Comparison of ENCODE assay signal across 19 cellular contexts in the genomic region with DNA sequence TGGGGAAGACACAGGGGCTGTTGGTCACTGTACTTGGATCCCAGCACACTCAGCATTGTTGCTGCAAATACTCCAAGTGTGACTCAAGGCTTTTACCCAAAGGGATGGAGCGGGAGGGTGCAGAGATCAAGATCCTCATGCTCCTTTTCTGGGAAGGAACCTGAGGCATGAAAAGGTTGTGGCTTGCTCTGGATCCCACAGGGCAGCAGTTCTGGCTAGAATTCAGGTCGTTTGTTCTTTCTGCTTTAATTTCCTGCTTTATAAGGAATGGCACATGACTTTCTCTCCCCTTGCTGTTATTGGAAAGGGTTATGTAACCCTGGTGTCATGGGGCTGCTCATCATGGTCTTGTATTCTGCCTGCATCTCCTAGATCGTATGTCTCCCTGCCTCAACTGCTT.
DNase-seq lines count a peak whose midpoint lies in the region; ATAC-seq, FAIRE-seq and TF ChIP-seq lines count a peak whose summit lies in the region.
"Had no signal": no experiment of that assay in that cellular context is flagged by ENCODE, and none has a peak within 500 bp of the region (broad histone marks: within the 10 kb centered on the region; RNA-seq: fewer than 3 reads in every experiment).

No MANE protein-coding gene starts in this region.

- H3K9ac ChIP-seq in HepG2 (ENCODE audit: insufficient read depth, low read depth, low read length) = no peak overlapping the region
- H3K9ac ChIP-seq: BLaER1 treated with 17β-estradiol and CSF1 and Interleukin-3, amounts not matched to agents 10 nM and 100 nM had no signal

- DNase-seq in HepG2 (ENCODE audit: low spot score) = no peak
- no peak for DNase-seq in right lobe of liver
- DNase-seq in astrocyte of the cerebellum (ENCODE audit: low read depth) = peak; percentile 54
- DNase-seq in fibroblast of villous mesenchyme (ENCODE audit: low read depth) = peak; percentile 21
- DNase-seq in lower leg skin (ENCODE audit: low spot score in 2 of 2) = no peak
- DNase-seq in HuH-7.5 (ENCODE audit: low spot score) = no peak
- DNase-seq in medulla oblongata (ENCODE audit: extremely low spot score) = no peak
- DNase-seq: 8988T; CD8-positive, alpha-beta memory T cell; DND-41; H9; Kasumi-1; NCI-H187; NCI-H446; NCI-H69; NK-92 treated with Interleukin-12 subunit alpha and Interleukin-12 subunit beta, amount 100 ng/mL, for 24 hours had no signal

- BruUV-seq in HepG2 (replicated peaks; lab: Mats Ljungman, UMichigan) = no TSS peak

- intact Hi-C loops in HepG2 (cut with micrococcal nuclease; ENCODE audit: unreplicated experiment) = no loop called here
- intact Hi-C loops in right lobe of liver (cut with DNase I) = no loop called here
- intact Hi-C loops in lower leg skin (cut with DNase I; ENCODE audit: low total_unique reads) = no loop called here

- peaks cover 16% of the 10 kb centered on the region for H3K79me2 ChIP-seq in HepG2 (ENCODE audit: insufficient read depth, low read length)

- no peak overlapping the region for H3K4me2 ChIP-seq in HepG2 (ENCODE audit: low read depth, low read length)
- H3K4me2 ChIP-seq: BLaER1 treated with 17β-estradiol and CSF1 and Interleukin-3, amounts not matched to agents 10 nM and 100 nM had no signal

- H3K4me3 ChIP-seq in HepG2 (replicated peaks in 1 of 3; ENCODE audit: insufficient read depth in 1 of 3, low read depth in 2 of 3, low read length in 3 of 3) = no peak overlapping the region
- H3K4me3 ChIP-seq in right lobe of liver = no peak overlapping the region
- no peak overlapping the region for H3K4me3 ChIP-seq in astrocyte of the cerebellum (ENCODE audit: low read depth, low read length)
- no peak overlapping the region for H3K4me3 ChIP-seq in fibroblast of villous mesenchyme (ENCODE audit: low read depth, low read length)
- H3K4me3 ChIP-seq in lower leg skin (ENCODE audit: low read depth, poor library complexity, severe bottlenecking) = no peak overlapping the region
- H3K4me3 ChIP-seq: BLaER1 treated with 17β-estradiol and CSF1 and Interleukin-3, amounts not matched to agents 10 nM and 100 nM had no signal

- no peak overlapping the region for H3K27ac ChIP-seq in HepG2 (ENCODE audit: extremely low read length, insufficient read depth, low read length)
- H3K27ac ChIP-seq in right lobe of liver = no peak overlapping the region
- H3K27ac ChIP-seq: BLaER1 treated with 17β-estradiol and CSF1 and Interleukin-3, amounts not matched to agents 10 nM and 100 nM had no signal

- no peaks in the 10 kb centered on the region for H3K27me3 ChIP-seq in HepG2 (ENCODE audit: control insufficient read depth in 1 of 2, insufficient read depth in 2 of 2, low read length in 2 of 2)
- no peaks in the 10 kb centered on the region for H3K27me3 ChIP-seq in right lobe of liver
- H3K27me3 ChIP-seq: BLaER1 treated with 17β-estradiol and CSF1 and Interleukin-3, amounts not matched to agents 10 nM and 100 nM had no signal

- peaks cover 37% of the 10 kb centered on the region for H3K4me1 ChIP-seq in HepG2 (ENCODE audit: insufficient read depth, low read length)
- peaks cover 0 to 22% (median 0%) of the 10 kb centered on the region in 4 donors for H3K4me1 ChIP-seq in right lobe of liver

- CTCF ChIA-PET in HepG2 (lab: Yijun Ruan, JAX; ENCODE audit: low intra/inter-chr PET ratio, low total read pairs) = no interaction called here

- in situ Hi-C loops in HepG2 (cut with HindIII; ENCODE audit: extremely low pct_ligation_motif_present, low pct_unique_long_range_greater_than_20kb) (no loop called here), astrocyte of the cerebellum (cut with HindIII; ENCODE audit: low sequenced_read_pairs) (no loop called here)

- H2AFZ ChIP-seq in HepG2 (ENCODE audit: low read length) = no peak overlapping the region

- H3K9me3 ChIP-seq in HepG2 (ENCODE audit: low read length) = no peaks in the 10 kb centered on the region
- H3K9me3 ChIP-seq in right lobe of liver = no peaks in the 10 kb centered on the region
- H3K9me3 ChIP-seq: BLaER1 treated with 17β-estradiol and CSF1 and Interleukin-3, amounts not matched to agents 10 nM and 100 nM had no signal

- FAIRE-seq in HepG2 (lab: Jason Lieb, UNC) = no peak
- FAIRE-seq: D721Med had no signal

- TF ChIP-seq CTCF in HepG2 (CRISPR knock-in tag; IDR thresholded peaks at IDR 0.05) (no peak), right lobe of liver (IDR thresholded peaks at IDR 0.05) (no peak), astrocyte of the cerebellum (IDR thresholded peaks at IDR 0.05; ENCODE audit: low read depth, low read length, missing control alignments) (no peak), fibroblast of villous mesenchyme (IDR thresholded peaks at IDR 0.05; ENCODE audit: insufficient read depth, low read depth, low read length) (no peak), lower leg skin (IDR thresholded peaks at IDR 0.05) (no peak)

- TF ChIP-seq POLR2A in HepG2 (IDR thresholded peaks at IDR 0.05; ENCODE audit: insufficient read depth in 1 of 2, low read depth in 2 of 2, low read length in 2 of 2) (no peak), right lobe of liver (IDR thresholded peaks at IDR 0.05) (no peak), lower leg skin (IDR thresholded peaks at IDR 0.05) (no peak)

- TF ChIP-seq EP300 in HepG2 (IDR thresholded peaks at IDR 0.05; ENCODE audit: low read depth in 2 of 2, low read length in 2 of 2) (no peak), HepG2 (CRISPR knock-in tag; IDR thresholded peaks at IDR 0.05; ENCODE audit: borderline replicate concordance) (no peak)

- 0 out of 2 replicates have a peak, but pooled peaks cover 2% of the 10 kb centered on the region for H4K20me1 ChIP-seq in HepG2 (ENCODE audit: insufficient read depth, low read length)
- H4K20me1 ChIP-seq: BLaER1 treated with 17β-estradiol and CSF1 and Interleukin-3, amounts not matched to agents 10 nM and 100 nM had no signal

- no peak for ATAC-seq in HepG2
- no peak for ATAC-seq in right lobe of liver
- ATAC-seq in GM21526 (IDR thresholded peaks at IDR 0.05; ENCODE audit: low FRiP score, unreplicated experiment) = no peak

- POLR2A ChIA-PET in HepG2 (lab: Yijun Ruan, JAX) = no interaction called here

- WGBS in HepG2 (ENCODE audit: low lambda C conversion rate) = 70% methylated on average over 3 of the region's 3 CpGs
- WGBS in right lobe of liver (ENCODE audit: insufficient coverage, low coverage, low lambda C conversion rate, missing lambda C conversion rate) = 56% methylated on average over 2 of the region's 3 CpGs
- WGBS in lower leg skin, 2 donors = 57 to 61% methylated on average over 3 of the region's 3 CpGs

- no peaks in the 10 kb centered on the region for H3K36me3 ChIP-seq in HepG2 (replicated peaks in 1 of 2; ENCODE audit: control insufficient read depth in 1 of 2, insufficient read depth in 2 of 2, low read length in 2 of 2)
- H3K36me3 ChIP-seq in right lobe of liver = no peaks in the 10 kb centered on the region
- H3K36me3 ChIP-seq: BLaER1 treated with 17β-estradiol and CSF1 and Interleukin-3, amounts not matched to agents 10 nM and 100 nM had no signal

- no peak for TF ChIP-seq RAD21 in HepG2 (CRISPR knock-in tag; IDR thresholded peaks at IDR 0.05)

TF ChIP-seq in HepG2, 621 proteins besides CTCF, POLR2A, EP300 and RAD21:
- peak; percentile 67 for TF ChIP-seq ZNF317 (CRISPR knock-in tag; IDR thresholded peaks at IDR 0.05)
- no peak for TF ChIP-seq PTBP1 (IDR thresholded peaks at IDR 0.05; ENCODE audit: low read depth, low read length, poor library complexity, severe bottlenecking)

Comparison
In these comparisons a context has a peak if more than half of its experiments do, and no peak if none do; other contexts are left out.
1. DNase-seq: peak in astrocyte of the cerebellum (single experiment) and fibroblast of villous mesenchyme (single experiment); none in HepG2 (single experiment), right lobe of liver (0 of 3), lower leg skin (0 of 2), HuH-7.5 (single experiment) and medulla oblongata (single experiment).